ENCODE assay signal across 8 cellular contexts in the genomic region with DNA sequence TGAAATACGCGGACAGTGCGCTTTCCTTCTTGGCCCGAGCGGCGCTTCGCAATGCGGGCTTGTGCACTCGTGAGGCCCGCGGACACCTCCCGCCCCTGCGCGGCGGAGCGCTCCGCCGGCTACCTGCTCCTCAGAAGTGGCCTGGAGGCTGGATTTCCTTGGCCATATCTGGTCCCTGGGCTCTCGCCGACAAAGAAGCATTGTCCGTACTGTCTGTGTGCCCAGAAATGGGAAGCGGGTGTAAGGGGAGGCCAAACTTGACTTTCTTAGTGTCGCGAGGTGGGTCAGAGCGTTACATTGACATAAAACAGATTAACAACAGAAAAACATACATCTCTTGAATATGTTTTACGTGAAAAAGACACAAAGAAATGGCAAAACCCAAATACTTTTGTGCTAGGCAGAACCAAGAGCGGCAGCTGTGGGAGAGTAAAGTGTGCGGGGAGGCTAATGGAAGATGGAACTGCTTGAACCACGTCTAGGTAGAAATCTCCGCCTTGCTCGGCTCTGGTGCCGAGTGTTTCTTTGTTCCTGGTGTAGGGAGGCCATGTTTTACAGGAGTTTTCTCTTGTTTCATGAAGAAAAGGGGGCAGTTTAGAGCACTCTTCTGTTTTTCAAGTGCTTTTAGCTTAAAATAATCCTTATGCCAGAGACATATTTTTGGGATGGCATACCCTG. TPM values are rescaled to one million over a fixed set of nuclear protein-coding genes. Genes with fewer than 3 reads are reported as not detected.
DNase-seq lines count a peak whose midpoint lies in the region; ATAC-seq and TF ChIP-seq lines count a peak whose summit lies in the region.

No MANE protein-coding gene starts in this region.

- H3K4me3 ChIP-seq in adrenal gland = peak overlapping the region; percentile 60 to 99 (median 94)
- peak overlapping the region; percentile 99 for H3K4me3 ChIP-seq in iPS-20b (ENCODE audit: low read length)

- H3K36me3 ChIP-seq in adrenal gland (replicated peaks in 1 of 2) (no peaks in the 10 kb centered on the region), iPS-20b (ENCODE audit: insufficient read depth, low read depth, low read length) (no peaks in the 10 kb centered on the region)

- H3K4me1 ChIP-seq in adrenal gland (replicated peaks in 1 of 2) (peaks cover 8 to 20% of the 10 kb centered on the region in 2 donors), iPS-20b (ENCODE audit: insufficient read depth, low read length) (peaks cover 4% of the 10 kb centered on the region; the same call in 1 of the 2 replicates)

- H3K9me3 ChIP-seq in adrenal gland (replicated peaks in 1 of 3) (no peaks in the 10 kb centered on the region), iPS-20b (ENCODE audit: insufficient read depth, low read depth, low read length) (no peaks in the 10 kb centered on the region)

- no peak for TF ChIP-seq POLR2A in adrenal gland (IDR thresholded peaks at IDR 0.05)

- WGBS in adrenal gland, 4 donors = 0 to 1% (median 0%) methylated on average over 20 to 32 of the region's 32 CpGs

- peak overlapping the region; percentile 97 for H3K9ac ChIP-seq in iPS-20b (ENCODE audit: low read depth, low read length)

- peak; percentile 25 for ATAC-seq in HG02981 (IDR thresholded peaks at IDR 0.05; ENCODE audit: unreplicated experiment)

- H3K27ac ChIP-seq in adrenal gland (peak overlapping the region; percentile 96 to 100 (median 98)), iPS-20b (ENCODE audit: low read length) (peak overlapping the region; percentile 96)

- DNase-seq in activated CD4-positive, alpha-beta T cell treated with anti-CD3 and anti-CD28 coated beads for 4 hours = peak; percentile 13 to 14
- DNase-seq in activated CD4-positive, alpha-beta T cell treated with anti-CD3 and anti-CD28 coated beads, Interleukin-2, amount 50 U/mL, for 4 hours = no peak
- DNase-seq in NCI-H2227 treated with DMSO at 0.1 percent for 48 hours (lab: John Stamatoyannopoulos, UW) = peak; percentile 33
- DNase-seq in adrenal gland = no peak
- DNase-seq in stimulated activated CD4-positive, alpha-beta T cell treated with anti-CD3 and anti-CD28 coated beads, Interleukin-1b, Interleukin-23, amount 100 ng/mL, for 48 hours = peak; percentile 27
- DNase-seq in stimulated activated naive CD4-positive, alpha-beta T cell treated with Interleukin-2 at 50 U/mL for 16 hours (lab: John Stamatoyannopoulos, UW) = no peak

- TF ChIP-seq CTCF in adrenal gland (IDR thresholded peaks at IDR 0.05) = no peak

- intact Hi-C loops in adrenal gland (cut with DNase I) = loop anchor here in 1 of 2 donors (10.0 kb wide), 1 partner anchor 92 kb away; no protein-coding TSS in a partner anchor

- H3K27me3 ChIP-seq in adrenal gland (no peaks in the 10 kb centered on the region), iPS-20b (ENCODE audit: insufficient read depth, low read length) (no peaks in the 10 kb centered on the region)

RNA-seq across cellular contexts. Expression of a gene that starts 1.5 kb away (rescaled TPM):
- 10 to 100 TPM; 10.6 to 25.9 (median 17.6) TPM for total RNA-seq in adrenal gland
- polyA plus RNA-seq in adrenal gland = 10 to 100 TPM; 10.5 to 21.0 (median 18.1) TPM

Comparison
In these comparisons a context has a peak if more than half of its experiments do, and no peak if none do; other contexts are left out.
1. DNase-seq: peak in activated CD4-positive, alpha-beta T cell treated with anti-CD3 and anti-CD28 coated beads for 4 hours (2 of 2), NCI-H2227 treated with DMSO at 0.1 percent for 48 hours (single experiment) and stimulated activated CD4-positive, alpha-beta T cell treated with anti-CD3 and anti-CD28 coated beads, Interleukin-1b, Interleukin-23, amount 100 ng/mL, for 48 hours (single experiment); none in activated CD4-positive, alpha-beta T cell treated with anti-CD3 and anti-CD28 coated beads, Interleukin-2, amount 50 U/mL, for 4 hours (0 of 2), adrenal gland (0 of 7) and stimulated activated naive CD4-positive, alpha-beta T cell treated with Interleukin-2 at 50 U/mL for 16 hours (single experiment).